1 cellular context compared by ENCODE assay signal in the genomic region with DNA sequence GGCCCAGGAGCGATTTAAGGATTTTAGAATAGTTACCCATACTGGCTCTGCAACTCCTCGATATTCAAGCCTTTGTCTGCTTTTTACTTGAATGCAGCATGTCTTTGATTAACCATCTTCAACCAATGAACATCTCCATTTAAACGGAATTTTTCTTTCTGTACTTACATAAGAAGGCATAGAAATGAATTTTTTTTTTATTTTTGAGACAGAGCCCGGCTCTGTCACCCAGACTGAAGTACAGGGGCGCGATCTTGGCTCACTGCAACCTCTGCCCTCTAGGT.
A peak's percentile ranks its signal among the peaks of the same experiment; 100 is the strongest.
TF ChIP-seq lines count a peak whose summit lies in the region.

No MANE protein-coding gene starts in this region.

TF ChIP-seq in HEK293, 187 proteins besides CTCF, POLR2A, EP300 and RAD21 (continued from another document and continues in another):
- TF ChIP-seq, protein P1, sequence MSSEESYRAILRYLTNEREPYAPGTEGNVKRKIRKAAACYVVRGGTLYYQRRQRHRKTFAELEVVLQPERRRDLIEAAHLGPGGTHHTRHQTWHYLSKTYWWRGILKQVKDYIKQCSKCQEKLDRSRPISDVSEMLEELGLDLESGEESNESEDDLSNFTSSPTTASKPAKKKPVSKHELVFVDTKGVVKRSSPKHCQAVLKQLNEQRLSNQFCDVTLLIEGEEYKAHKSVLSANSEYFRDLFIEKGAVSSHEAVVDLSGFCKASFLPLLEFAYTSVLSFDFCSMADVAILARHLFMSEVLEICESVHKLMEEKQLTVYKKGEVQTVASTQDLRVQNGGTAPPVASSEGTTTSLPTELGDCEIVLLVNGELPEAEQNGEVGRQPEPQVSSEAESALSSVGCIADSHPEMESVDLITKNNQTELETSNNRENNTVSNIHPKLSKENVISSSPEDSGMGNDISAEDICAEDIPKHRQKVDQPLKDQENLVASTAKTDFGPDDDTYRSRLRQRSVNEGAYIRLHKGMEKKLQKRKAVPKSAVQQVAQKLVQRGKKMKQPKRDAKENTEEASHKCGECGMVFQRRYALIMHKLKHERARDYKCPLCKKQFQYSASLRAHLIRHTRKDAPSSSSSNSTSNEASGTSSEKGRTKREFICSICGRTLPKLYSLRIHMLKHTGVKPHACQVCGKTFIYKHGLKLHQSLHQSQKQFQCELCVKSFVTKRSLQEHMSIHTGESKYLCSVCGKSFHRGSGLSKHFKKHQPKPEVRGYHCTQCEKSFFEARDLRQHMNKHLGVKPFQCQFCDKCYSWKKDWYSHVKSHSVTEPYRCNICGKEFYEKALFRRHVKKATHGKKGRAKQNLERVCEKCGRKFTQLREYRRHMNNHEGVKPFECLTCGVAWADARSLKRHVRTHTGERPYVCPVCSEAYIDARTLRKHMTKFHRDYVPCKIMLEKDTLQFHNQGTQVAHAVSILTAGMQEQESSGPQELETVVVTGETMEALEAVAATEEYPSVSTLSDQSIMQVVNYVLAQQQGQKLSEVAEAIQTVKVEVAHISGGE (tag by site-specific recombination; conservative IDR thresholded peaks at IDR 0.05; ENCODE audit: low read depth), result peak; percentile 29; the same call in 1 of the 2 replicates
- TF ChIP-seq, protein P2, sequence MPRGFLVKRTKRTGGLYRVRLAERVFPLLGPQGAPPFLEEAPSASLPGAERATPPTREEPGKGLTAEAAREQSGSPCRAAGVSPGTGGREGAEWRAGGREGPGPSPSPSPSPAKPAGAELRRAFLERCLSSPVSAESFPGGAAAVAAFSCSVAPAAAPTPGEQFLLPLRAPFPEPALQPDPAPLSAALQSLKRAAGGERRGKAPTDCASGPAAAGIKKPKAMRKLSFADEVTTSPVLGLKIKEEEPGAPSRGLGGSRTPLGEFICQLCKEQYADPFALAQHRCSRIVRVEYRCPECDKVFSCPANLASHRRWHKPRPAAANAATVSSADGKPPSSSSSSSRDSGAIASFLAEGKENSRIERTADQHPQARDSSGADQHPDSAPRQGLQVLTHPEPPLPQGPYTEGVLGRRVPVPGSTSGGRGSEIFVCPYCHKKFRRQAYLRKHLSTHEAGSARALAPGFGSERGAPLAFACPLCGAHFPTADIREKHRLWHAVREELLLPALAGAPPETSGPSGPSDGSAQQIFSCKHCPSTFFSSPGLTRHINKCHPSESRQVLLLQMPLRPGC (tag by site-specific recombination; IDR thresholded peaks at IDR 0.05), result no peak
- no peak; the same call in 1 of the 2 replicates for TF ChIP-seq ZBTB8A (tag by site-specific recombination; IDR thresholded peaks at IDR 0.05)
- TF ChIP-seq, protein P3, sequence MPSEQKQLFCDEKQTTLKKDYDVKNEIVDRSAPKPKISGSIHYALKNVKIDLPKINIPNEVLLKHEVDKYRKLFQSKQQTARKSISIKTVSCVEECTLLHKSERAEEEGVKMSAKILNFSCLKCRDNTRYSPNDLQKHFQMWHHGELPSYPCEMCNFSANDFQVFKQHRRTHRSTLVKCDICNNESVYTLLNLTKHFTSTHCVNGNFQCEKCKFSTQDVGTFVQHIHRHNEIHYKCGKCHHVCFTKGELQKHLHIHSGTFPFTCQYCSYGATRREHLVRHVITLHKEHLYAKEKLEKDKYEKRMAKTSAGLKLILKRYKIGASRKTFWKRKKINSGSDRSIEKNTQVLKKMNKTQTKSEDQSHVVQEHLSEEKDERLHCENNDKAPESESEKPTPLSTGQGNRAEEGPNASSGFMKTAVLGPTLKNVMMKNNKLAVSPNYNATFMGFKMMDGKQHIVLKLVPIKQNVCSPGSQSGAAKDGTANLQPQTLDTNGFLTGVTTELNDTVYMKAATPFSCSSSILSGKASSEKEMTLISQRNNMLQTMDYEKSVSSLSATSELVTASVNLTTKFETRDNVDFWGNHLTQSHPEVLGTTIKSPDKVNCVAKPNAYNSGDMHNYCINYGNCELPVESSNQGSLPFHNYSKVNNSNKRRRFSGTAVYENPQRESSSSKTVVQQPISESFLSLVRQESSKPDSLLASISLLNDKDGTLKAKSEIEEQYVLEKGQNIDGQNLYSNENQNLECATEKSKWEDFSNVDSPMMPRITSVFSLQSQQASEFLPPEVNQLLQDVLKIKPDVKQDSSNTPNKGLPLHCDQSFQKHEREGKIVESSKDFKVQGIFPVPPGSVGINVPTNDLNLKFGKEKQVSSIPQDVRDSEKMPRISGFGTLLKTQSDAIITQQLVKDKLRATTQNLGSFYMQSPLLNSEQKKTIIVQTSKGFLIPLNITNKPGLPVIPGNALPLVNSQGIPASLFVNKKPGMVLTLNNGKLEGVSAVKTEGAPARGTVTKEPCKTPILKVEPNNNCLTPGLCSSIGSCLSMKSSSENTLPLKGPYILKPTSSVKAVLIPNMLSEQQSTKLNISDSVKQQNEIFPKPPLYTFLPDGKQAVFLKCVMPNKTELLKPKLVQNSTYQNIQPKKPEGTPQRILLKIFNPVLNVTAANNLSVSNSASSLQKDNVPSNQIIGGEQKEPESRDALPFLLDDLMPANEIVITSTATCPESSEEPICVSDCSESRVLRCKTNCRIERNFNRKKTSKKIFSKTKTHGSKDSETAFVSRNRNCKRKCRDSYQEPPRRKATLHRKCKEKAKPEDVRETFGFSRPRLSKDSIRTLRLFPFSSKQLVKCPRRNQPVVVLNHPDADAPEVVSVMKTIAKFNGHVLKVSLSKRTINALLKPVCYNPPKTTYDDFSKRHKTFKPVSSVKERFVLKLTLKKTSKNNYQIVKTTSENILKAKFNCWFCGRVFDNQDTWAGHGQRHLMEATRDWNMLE (tag by site-specific recombination; conservative IDR thresholded peaks at IDR 0.05; ENCODE audit: low read depth), result peak; percentile 53
- no peak for TF ChIP-seq GLIS2 (tag by site-specific recombination; IDR thresholded peaks at IDR 0.05)
- TF ChIP-seq ZNF138 (tag by site-specific recombination; IDR thresholded peaks at IDR 0.05; ENCODE audit: borderline replicate concordance), result no peak
- TF ChIP-seq, protein P4, sequence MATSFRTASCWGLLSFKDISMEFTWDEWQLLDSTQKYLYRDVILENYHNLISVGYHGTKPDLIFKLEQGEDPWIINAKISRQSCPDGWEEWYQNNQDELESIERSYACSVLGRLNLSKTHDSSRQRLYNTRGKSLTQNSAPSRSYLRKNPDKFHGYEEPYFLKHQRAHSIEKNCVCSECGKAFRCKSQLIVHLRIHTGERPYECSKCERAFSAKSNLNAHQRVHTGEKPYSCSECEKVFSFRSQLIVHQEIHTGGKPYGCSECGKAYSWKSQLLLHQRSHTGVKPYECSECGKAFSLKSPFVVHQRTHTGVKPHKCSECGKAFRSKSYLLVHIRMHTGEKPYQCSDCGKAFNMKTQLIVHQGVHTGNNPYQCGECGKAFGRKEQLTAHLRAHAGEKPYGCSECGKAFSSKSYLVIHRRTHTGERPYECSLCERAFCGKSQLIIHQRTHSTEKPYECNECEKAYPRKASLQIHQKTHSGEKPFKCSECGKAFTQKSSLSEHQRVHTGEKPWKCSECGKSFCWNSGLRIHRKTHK (tag by site-specific recombination; IDR thresholded peaks at IDR 0.05), result no peak
- TF ChIP-seq, protein P5, sequence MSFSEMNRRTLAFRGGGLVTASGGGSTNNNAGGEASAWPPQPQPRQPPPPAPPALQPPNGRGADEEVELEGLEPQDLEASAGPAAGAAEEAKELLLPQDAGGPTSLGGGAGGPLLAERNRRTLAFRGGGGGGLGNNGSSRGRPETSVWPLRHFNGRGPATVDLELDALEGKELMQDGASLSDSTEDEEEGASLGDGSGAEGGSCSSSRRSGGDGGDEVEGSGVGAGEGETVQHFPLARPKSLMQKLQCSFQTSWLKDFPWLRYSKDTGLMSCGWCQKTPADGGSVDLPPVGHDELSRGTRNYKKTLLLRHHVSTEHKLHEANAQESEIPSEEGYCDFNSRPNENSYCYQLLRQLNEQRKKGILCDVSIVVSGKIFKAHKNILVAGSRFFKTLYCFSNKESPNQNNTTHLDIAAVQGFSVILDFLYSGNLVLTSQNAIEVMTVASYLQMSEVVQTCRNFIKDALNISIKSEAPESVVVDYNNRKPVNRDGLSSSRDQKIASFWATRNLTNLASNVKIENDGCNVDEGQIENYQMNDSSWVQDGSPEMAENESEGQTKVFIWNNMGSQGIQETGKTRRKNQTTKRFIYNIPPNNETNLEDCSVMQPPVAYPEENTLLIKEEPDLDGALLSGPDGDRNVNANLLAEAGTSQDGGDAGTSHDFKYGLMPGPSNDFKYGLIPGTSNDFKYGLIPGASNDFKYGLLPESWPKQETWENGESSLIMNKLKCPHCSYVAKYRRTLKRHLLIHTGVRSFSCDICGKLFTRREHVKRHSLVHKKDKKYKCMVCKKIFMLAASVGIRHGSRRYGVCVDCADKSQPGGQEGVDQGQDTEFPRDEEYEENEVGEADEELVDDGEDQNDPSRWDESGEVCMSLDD (tag by site-specific recombination; IDR thresholded peaks at IDR 0.05), result no peak
- no peak for TF ChIP-seq ZNF510 (tag by site-specific recombination; IDR thresholded peaks at IDR 0.05; ENCODE audit: insufficient replicate concordance)
- TF ChIP-seq, protein P6, sequence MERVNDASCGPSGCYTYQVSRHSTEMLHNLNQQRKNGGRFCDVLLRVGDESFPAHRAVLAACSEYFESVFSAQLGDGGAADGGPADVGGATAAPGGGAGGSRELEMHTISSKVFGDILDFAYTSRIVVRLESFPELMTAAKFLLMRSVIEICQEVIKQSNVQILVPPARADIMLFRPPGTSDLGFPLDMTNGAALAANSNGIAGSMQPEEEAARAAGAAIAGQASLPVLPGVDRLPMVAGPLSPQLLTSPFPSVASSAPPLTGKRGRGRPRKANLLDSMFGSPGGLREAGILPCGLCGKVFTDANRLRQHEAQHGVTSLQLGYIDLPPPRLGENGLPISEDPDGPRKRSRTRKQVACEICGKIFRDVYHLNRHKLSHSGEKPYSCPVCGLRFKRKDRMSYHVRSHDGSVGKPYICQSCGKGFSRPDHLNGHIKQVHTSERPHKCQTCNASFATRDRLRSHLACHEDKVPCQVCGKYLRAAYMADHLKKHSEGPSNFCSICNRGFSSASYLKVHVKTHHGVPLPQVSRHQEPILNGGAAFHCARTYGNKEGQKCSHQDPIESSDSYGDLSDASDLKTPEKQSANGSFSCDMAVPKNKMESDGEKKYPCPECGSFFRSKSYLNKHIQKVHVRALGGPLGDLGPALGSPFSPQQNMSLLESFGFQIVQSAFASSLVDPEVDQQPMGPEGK (tag by site-specific recombination; IDR thresholded peaks at IDR 0.05), result peak; percentile 13; the same call in 1 of the 2 replicates
- TF ChIP-seq ZNF366 (tag by site-specific recombination; conservative IDR thresholded peaks at IDR 0.05), result peak; percentile 7; the same call in 1 of the 2 replicates
- TF ChIP-seq, protein P7, sequence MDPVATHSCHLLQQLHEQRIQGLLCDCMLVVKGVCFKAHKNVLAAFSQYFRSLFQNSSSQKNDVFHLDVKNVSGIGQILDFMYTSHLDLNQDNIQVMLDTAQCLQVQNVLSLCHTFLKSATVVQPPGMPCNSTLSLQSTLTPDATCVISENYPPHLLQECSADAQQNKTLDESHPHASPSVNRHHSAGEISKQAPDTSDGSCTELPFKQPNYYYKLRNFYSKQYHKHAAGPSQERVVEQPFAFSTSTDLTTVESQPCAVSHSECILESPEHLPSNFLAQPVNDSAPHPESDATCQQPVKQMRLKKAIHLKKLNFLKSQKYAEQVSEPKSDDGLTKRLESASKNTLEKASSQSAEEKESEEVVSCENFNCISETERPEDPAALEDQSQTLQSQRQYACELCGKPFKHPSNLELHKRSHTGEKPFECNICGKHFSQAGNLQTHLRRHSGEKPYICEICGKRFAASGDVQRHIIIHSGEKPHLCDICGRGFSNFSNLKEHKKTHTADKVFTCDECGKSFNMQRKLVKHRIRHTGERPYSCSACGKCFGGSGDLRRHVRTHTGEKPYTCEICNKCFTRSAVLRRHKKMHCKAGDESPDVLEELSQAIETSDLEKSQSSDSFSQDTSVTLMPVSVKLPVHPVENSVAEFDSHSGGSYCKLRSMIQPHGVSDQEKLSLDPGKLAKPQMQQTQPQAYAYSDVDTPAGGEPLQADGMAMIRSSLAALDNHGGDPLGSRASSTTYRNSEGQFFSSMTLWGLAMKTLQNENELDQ (tag by site-specific recombination; IDR thresholded peaks at IDR 0.05; ENCODE audit: low read depth), result no peak
- TF ChIP-seq, protein P8, sequence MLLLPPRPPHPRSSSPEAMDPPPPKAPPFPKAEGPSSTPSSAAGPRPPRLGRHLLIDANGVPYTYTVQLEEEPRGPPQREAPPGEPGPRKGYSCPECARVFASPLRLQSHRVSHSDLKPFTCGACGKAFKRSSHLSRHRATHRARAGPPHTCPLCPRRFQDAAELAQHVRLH (tag by site-specific recombination; IDR thresholded peaks at IDR 0.05), result peak; percentile 73; the same call in 1 of the 2 replicates
- TF ChIP-seq ZSCAN16 (tag by site-specific recombination; IDR thresholded peaks at IDR 0.05), result no peak
- peak; percentile 49 for TF ChIP-seq ZNF335 (tag by site-specific recombination; conservative IDR thresholded peaks at IDR 0.05)
- no peak for TF ChIP-seq ZNF114 (tag by site-specific recombination; IDR thresholded peaks at IDR 0.05)
- TF ChIP-seq ZNF211 (tag by site-specific recombination; IDR thresholded peaks at IDR 0.05; ENCODE audit: low read depth), result no peak
- no peak for TF ChIP-seq EGR2 (tag by site-specific recombination; IDR thresholded peaks at IDR 0.05; ENCODE audit: low read depth)
- no peak for TF ChIP-seq KLF7 (tag by site-specific recombination; IDR thresholded peaks at IDR 0.05; ENCODE audit: borderline replicate concordance)
- 0 out of 2 replicates have a peak, but pooled peaks have one; percentile 14 for TF ChIP-seq ZNF610 (tag by site-specific recombination; IDR thresholded peaks at IDR 0.05; ENCODE audit: borderline replicate concordance)
- TF ChIP-seq ZNF473 (tag by site-specific recombination; IDR thresholded peaks at IDR 0.05), result no peak
- TF ChIP-seq, protein P9, sequence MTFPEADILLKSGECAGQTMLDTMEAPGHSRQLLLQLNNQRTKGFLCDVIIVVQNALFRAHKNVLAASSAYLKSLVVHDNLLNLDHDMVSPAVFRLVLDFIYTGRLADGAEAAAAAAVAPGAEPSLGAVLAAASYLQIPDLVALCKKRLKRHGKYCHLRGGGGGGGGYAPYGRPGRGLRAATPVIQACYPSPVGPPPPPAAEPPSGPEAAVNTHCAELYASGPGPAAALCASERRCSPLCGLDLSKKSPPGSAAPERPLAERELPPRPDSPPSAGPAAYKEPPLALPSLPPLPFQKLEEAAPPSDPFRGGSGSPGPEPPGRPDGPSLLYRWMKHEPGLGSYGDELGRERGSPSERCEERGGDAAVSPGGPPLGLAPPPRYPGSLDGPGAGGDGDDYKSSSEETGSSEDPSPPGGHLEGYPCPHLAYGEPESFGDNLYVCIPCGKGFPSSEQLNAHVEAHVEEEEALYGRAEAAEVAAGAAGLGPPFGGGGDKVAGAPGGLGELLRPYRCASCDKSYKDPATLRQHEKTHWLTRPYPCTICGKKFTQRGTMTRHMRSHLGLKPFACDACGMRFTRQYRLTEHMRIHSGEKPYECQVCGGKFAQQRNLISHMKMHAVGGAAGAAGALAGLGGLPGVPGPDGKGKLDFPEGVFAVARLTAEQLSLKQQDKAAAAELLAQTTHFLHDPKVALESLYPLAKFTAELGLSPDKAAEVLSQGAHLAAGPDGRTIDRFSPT (tag by site-specific recombination; IDR thresholded peaks at IDR 0.05), result no peak
- TF ChIP-seq ZNF10 (tag by site-specific recombination; IDR thresholded peaks at IDR 0.05), result no peak
- TF ChIP-seq ZNF621 (tag by site-specific recombination; IDR thresholded peaks at IDR 0.05), result no peak
- no peak for TF ChIP-seq REPIN1 (tag by site-specific recombination; IDR thresholded peaks at IDR 0.05; ENCODE audit: low read depth)
- TF ChIP-seq ZBTB7A (tag by site-specific recombination; IDR thresholded peaks at IDR 0.05; ENCODE audit: low read depth), result no peak
